8 cellular contexts compared by ENCODE assay signal in the genomic region with DNA sequence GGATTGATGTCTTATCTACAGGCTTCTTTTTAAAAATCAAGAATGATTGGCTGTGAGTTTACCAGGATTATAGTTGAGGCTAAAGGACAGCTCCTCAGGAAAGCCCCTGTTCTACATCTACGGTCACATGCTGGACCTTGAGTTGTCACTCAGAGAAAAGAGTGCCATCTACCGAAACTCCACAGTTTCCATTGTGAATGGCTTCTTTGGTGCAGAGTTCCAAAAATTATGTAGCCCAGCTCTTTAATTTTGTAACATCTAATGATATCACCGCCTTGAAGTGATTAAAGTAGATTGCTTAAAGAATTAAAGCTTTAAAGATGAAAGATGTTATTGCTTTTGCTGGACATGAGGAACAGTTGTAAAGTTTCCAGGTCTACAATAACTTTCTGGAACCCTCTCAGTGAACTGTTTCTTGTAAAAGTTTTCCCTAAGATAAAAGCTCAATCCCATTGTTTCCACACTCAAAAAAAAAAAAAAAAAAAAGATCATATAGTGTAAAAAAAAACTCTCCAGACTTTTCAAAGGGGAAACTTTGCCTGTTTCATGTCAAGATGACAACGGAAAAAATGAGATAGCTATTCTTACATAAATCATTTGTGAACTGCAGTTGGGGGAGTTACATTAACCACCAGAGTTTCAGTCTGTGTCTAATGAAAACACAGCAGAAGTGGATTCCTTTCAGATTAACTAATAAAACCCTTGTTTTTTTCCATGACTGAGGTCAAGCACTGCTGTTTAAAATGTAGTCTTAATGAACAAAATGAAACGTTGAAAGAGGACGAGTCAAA. TPM values are rescaled to one million over a fixed set of nuclear protein-coding genes. Genes with fewer than 3 reads are reported as not detected.
DNase-seq lines count a peak whose midpoint lies in the region; ATAC-seq and TF ChIP-seq lines count a peak whose summit lies in the region.

No MANE protein-coding gene starts in this region.

- BruUV-seq in A673 (replicated peaks; lab: Mats Ljungman, UMichigan): no TSS peak

- TF ChIP-seq POLR2A in stomach (IDR thresholded peaks at IDR 0.05): no peak

- TF ChIP-seq CTCF in A673 (conservative IDR thresholded peaks at IDR 0.05; ENCODE audit: low read depth, low read length) (peak; percentile 72), stomach (IDR thresholded peaks at IDR 0.05) (peak in 1 of 7 experiments; percentile 12)

- H3K4me3 ChIP-seq in A673 (ENCODE audit: low read depth, low read length, poor library complexity, severe bottlenecking) (peak overlapping the region; percentile 5), right cardiac atrium (ENCODE audit: low read length) (peak overlapping the region; percentile 45), stomach (peak overlapping the region in 3 of 4 donors; percentile 12 to 45 (median 43))

- no peaks in the 10 kb centered on the region for H3K27me3 ChIP-seq in A673 (replicated peaks; ENCODE audit: insufficient read depth, low read depth, low read length, poor library complexity)
- H3K27me3 ChIP-seq in right cardiac atrium (ENCODE audit: control insufficient read depth, insufficient read depth): no peaks in the 10 kb centered on the region
- no peaks in the 10 kb centered on the region for H3K27me3 ChIP-seq in stomach

- POLR2A ChIA-PET in A673 (lab: Charles Lee; ENCODE audit: low non-redundant PET): no interaction called here

- intact Hi-C loops in A673 (cut with micrococcal nuclease; ENCODE audit: unreplicated experiment): loop anchor here (2.0 to 5.0 kb wide), 3 partner anchors 126 to 434 kb away; no protein-coding TSS in a partner anchor
- intact Hi-C loops in right cardiac atrium (cut with DNase I): loop anchor here in 3 of 4 donors (10.0 kb wide), 2 partner anchors 194 to 454 kb away; no protein-coding TSS in a partner anchor
- intact Hi-C loops in stomach (cut with DNase I; ENCODE audit: low total_unique reads): no loop called here

- no peak for TF ChIP-seq EP300 in stomach (IDR thresholded peaks at IDR 0.05)

- H3K9me3 ChIP-seq in A673 (ENCODE audit: low read depth, low read length, poor library complexity, severe bottlenecking): no peaks in the 10 kb centered on the region
- H3K9me3 ChIP-seq in right cardiac atrium (ENCODE audit: control insufficient read depth, low read length): no peaks in the 10 kb centered on the region
- no peaks in the 10 kb centered on the region for H3K9me3 ChIP-seq in stomach

- peaks cover 36% of the 10 kb centered on the region for H3K4me1 ChIP-seq in A673 (ENCODE audit: insufficient read depth, low read length, poor library complexity, severe bottlenecking)
- H3K4me1 ChIP-seq in right cardiac atrium (ENCODE audit: control insufficient read depth, insufficient read depth, low read length): no peaks in the 10 kb centered on the region
- peaks cover 0 to 9% (median under 1%) of the 10 kb centered on the region in 4 donors for H3K4me1 ChIP-seq in stomach

- DNase-seq in A673 (ENCODE audit: low spot score) (peak; percentile 82), right cardiac atrium (no peak), stomach (no peak), inferior parietal cortex (ENCODE audit: extremely low spot score) (no peak), Kasumi-1 (lab: John Stamatoyannopoulos, UW) (no peak)

- WGBS in right cardiac atrium: 26% methylated on average over 6 of the region's 6 CpGs
- 20 to 33% (median 25%) methylated on average over 6 of the region's 6 CpGs for WGBS in stomach, 5 donors

- no peaks in the 10 kb centered on the region for H3K36me3 ChIP-seq in A673 (ENCODE audit: insufficient read depth, low read length, poor library complexity, severe bottlenecking)
- H3K36me3 ChIP-seq in stomach: no peaks in the 10 kb centered on the region

- peak; percentile 94 for ATAC-seq in GM18907 (IDR thresholded peaks at IDR 0.05; ENCODE audit: unreplicated experiment)
- peak; percentile 90 for ATAC-seq in HG03025 (IDR thresholded peaks at IDR 0.05; ENCODE audit: low FRiP score, unreplicated experiment)
- ATAC-seq in SK-N-SH treated with all-trans-retinoic acid at 6 μM for 48 hours: peak; percentile 35
- ATAC-seq in right cardiac atrium: peak; percentile 57 to 61

- CTCF ChIA-PET in A673 (lab: Charles Lee): interaction anchor here (0.6 to 1.5 kb wide), 5 partner anchors 9 to 788 kb away, joined by 3 to 9 read pairs (median 7); no protein-coding TSS in a partner anchor

- no peak overlapping the region for H3K27ac ChIP-seq in A673 (ENCODE audit: low read depth, low read length, poor library complexity, severe bottlenecking)
- H3K27ac ChIP-seq in right cardiac atrium (ENCODE audit: low read length): no peak overlapping the region
- H3K27ac ChIP-seq in stomach: peak overlapping the region in 4 of 5 donors; percentile 72 to 83 (median 79)

TF ChIP-seq in SK-N-SH treated with all-trans-retinoic acid at 6 μM for 48 hours, 23 proteins besides CTCF, POLR2A, EP300 and RAD21 (continues in another document):
- TF ChIP-seq TOX (CRISPR knock-in tag; IDR thresholded peaks at IDR 0.05; ENCODE audit: borderline replicate concordance) (peak; percentile 96), SNAI2 (CRISPR knock-in tag; IDR thresholded peaks at IDR 0.05) (no peak), ISL1 (CRISPR knock-in tag; IDR thresholded peaks at IDR 0.05) (peak; percentile 97), ZC3H10 (CRISPR knock-in tag; IDR thresholded peaks at IDR 0.05) (peak; percentile 84; the same call in 1 of the 2 replicates), RARB (CRISPR knock-in tag; IDR thresholded peaks at IDR 0.05) (peak; percentile 89), TCF4 (CRISPR knock-in tag; IDR thresholded peaks at IDR 0.05; ENCODE audit: borderline replicate concordance) (peak; percentile 85; the same call in 1 of the 2 replicates), ZNF565 (CRISPR knock-in tag; conservative IDR thresholded peaks at IDR 0.05; ENCODE audit: low read depth) (no peak), ZNF8 (CRISPR knock-in tag; IDR thresholded peaks at IDR 0.05) (no peak)
- TF ChIP-seq, protein P1, sequence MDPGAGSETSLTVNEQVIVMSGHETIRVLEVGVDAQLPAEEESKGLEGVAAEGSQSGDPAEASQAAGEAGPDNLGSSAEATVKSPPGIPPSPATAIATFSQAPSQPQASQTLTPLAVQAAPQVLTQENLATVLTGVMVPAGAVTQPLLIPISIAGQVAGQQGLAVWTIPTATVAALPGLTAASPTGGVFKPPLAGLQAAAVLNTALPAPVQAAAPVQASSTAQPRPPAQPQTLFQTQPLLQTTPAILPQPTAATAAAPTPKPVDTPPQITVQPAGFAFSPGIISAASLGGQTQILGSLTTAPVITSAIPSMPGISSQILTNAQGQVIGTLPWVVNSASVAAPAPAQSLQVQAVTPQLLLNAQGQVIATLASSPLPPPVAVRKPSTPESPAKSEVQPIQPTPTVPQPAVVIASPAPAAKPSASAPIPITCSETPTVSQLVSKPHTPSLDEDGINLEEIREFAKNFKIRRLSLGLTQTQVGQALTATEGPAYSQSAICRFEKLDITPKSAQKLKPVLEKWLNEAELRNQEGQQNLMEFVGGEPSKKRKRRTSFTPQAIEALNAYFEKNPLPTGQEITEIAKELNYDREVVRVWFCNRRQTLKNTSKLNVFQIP (CRISPR knock-in tag; IDR thresholded peaks at IDR 0.05; ENCODE audit: borderline replicate concordance, low read depth): no peak; the same call in none of the 2 replicates
- TF ChIP-seq, protein P2, sequence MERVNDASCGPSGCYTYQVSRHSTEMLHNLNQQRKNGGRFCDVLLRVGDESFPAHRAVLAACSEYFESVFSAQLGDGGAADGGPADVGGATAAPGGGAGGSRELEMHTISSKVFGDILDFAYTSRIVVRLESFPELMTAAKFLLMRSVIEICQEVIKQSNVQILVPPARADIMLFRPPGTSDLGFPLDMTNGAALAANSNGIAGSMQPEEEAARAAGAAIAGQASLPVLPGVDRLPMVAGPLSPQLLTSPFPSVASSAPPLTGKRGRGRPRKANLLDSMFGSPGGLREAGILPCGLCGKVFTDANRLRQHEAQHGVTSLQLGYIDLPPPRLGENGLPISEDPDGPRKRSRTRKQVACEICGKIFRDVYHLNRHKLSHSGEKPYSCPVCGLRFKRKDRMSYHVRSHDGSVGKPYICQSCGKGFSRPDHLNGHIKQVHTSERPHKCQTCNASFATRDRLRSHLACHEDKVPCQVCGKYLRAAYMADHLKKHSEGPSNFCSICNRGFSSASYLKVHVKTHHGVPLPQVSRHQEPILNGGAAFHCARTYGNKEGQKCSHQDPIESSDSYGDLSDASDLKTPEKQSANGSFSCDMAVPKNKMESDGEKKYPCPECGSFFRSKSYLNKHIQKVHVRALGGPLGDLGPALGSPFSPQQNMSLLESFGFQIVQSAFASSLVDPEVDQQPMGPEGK (CRISPR knock-in tag; IDR thresholded peaks at IDR 0.05; ENCODE audit: borderline replicate concordance): no peak; the same call in 1 of the 2 replicates
- TF ChIP-seq, protein P3, sequence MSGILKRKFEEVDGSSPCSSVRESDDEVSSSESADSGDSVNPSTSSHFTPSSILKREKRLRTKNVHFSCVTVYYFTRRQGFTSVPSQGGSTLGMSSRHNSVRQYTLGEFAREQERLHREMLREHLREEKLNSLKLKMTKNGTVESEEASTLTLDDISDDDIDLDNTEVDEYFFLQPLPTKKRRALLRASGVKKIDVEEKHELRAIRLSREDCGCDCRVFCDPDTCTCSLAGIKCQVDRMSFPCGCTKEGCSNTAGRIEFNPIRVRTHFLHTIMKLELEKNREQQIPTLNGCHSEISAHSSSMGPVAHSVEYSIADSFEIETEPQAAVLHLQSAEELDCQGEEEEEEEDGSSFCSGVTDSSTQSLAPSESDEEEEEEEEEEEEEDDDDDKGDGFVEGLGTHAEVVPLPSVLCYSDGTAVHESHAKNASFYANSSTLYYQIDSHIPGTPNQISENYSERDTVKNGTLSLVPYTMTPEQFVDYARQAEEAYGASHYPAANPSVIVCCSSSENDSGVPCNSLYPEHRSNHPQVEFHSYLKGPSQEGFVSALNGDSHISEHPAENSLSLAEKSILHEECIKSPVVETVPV (CRISPR knock-in tag; IDR thresholded peaks at IDR 0.05): peak; percentile 68

RNA-seq across cellular contexts. Expression of a gene that starts 4.3 kb away (rescaled TPM):
- total RNA-seq in A673 (2021): 12.6 and 23.7 TPM in 2 replicates
- total RNA-seq in right cardiac atrium: 100 to 1,000 TPM; 104 to 343 (median 177) TPM
- polyA plus RNA-seq in right cardiac atrium: 48.2 TPM
- 1,000 to 10,000 TPM in 2 of 5 donors, 100 to 1,000 TPM in 3; 116 to 7,728 (median 450) TPM for total RNA-seq in stomach
- 100 to 1,000 TPM in 1 of 3 donors, 10 to 100 TPM in 2; 60.7 to 108 (median 87.2) TPM for polyA plus RNA-seq in stomach

Comparison
In these comparisons a context has a peak if more than half of its experiments do, and no peak if none do; other contexts are left out.
1. H3K27ac ChIP-seq: peak in stomach (4 of 5); none in A673 (single experiment) and right cardiac atrium (single experiment).
2. ATAC-seq: peak in every context shown above with its lines; median percentile 94 in GM18907; 90 in HG03025; 59 in right cardiac atrium; 35 in SK-N-SH treated with all-trans-retinoic acid at 6 μM for 48 hours.
3. Peak in every context shown above with its lines, with median percentiles within 50 percentile points of each other: H3K4me3 ChIP-seq.